ENCODE assay signal across 1 cellular context in genomic region chr4:83851261-83852084, GRCh38.
TF ChIP-seq lines count a peak whose summit lies in the region.

No MANE protein-coding gene starts in this region.

TF ChIP-seq in HepG2, 621 proteins besides CTCF, POLR2A, EP300 and RAD21 (continued from another document):
- no peak for TF ChIP-seq E2F1 (CRISPR knock-in tag; IDR thresholded peaks at IDR 0.05)
- no peak for TF ChIP-seq SETDB1 (CRISPR knock-in tag; IDR thresholded peaks at IDR 0.05; ENCODE audit: borderline replicate concordance)
- no peak for TF ChIP-seq POGZ (CRISPR knock-in tag; IDR thresholded peaks at IDR 0.05)
- no peak for TF ChIP-seq TRAFD1 (CRISPR knock-in tag; IDR thresholded peaks at IDR 0.05; ENCODE audit: borderline replicate concordance)
- TF ChIP-seq GATAD2A (CRISPR knock-in tag; IDR thresholded peaks at IDR 0.05): 0 out of 2 replicates have a peak, but pooled peaks have one; percentile 36
- TF ChIP-seq ZNF383 (CRISPR knock-in tag; IDR thresholded peaks at IDR 0.05; ENCODE audit: borderline replicate concordance): no peak
- TF ChIP-seq PHF8 (CRISPR knock-in tag; IDR thresholded peaks at IDR 0.05): no peak
- TF ChIP-seq ZBTB44 (CRISPR knock-in tag; IDR thresholded peaks at IDR 0.05): no peak
TF ChIP-seq in HepG2: peak in this region for 49.
